In the genomic region with DNA sequence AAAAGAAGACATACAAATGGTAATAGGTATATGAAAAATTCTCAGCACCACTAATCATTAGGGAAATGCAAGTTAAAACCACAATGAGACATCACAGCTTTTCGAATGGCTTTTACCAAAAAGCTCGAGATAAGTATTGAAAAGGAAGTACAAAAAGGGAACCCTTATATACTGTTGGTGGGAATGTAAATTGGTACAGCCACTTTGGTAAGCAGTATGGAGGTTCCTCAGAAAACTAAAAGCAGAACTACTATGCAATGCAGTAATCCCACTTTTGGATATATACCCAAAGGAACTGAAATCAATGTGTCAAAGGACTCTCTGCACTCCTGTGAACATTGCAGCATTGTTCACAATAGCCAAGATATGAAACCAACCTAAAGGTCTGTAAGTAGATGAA, we compare ENCODE assay signal across 20 cellular contexts.
DNase-seq lines count a peak whose midpoint lies in the region; ATAC-seq and TF ChIP-seq lines count a peak whose summit lies in the region.
"Had no signal": no experiment of that assay in that cellular context is flagged by ENCODE, and none has a peak within 500 bp of the region (broad histone marks: within the 10 kb centered on the region; RNA-seq: fewer than 3 reads in every experiment).

No MANE protein-coding gene starts in this region.

- peak overlapping the region; percentile 93 for H2BK5ac ChIP-seq in mesendoderm (ENCODE audit: low read length)

- H3K4me2 ChIP-seq in Loucy (ENCODE audit: low read depth, low read length, poor library complexity, severe bottlenecking), result no peak overlapping the region
- H3K4me2 ChIP-seq in mesendoderm (ENCODE audit: low read length), result no peak overlapping the region

- H3K79me2 ChIP-seq in Loucy (ENCODE audit: insufficient read depth, low read length) (no peaks in the 10 kb centered on the region), mesendoderm (ENCODE audit: control insufficient read depth, insufficient read depth, low read length) (no peaks in the 10 kb centered on the region)

- H3K27me3 Mint-ChIP-seq in type B pancreatic cell, result no peaks in the 10 kb centered on the region

- H3K79me1 ChIP-seq in mesendoderm (ENCODE audit: low read length), result no peaks in the 10 kb centered on the region

- WGBS in mesendoderm (ENCODE audit: extremely low coverage, insufficient coverage, low lambda C conversion rate), result no CpG with 5 or more reads among the region's 2 CpGs

- H3K27me3 ChIP-seq in Loucy (ENCODE audit: insufficient read depth, low read length, poor library complexity, severe bottlenecking) (no peaks in the 10 kb centered on the region), SJCRH30 (no peaks in the 10 kb centered on the region), mesendoderm (ENCODE audit: insufficient read depth, low read length, poor library complexity) (no peaks in the 10 kb centered on the region)
- H3K27me3 ChIP-seq: cardiac muscle cell, gastrocnemius medialis, neutrophil had no signal

- peaks cover 5% of the 10 kb centered on the region for H3K9me3 Mint-ChIP-seq in type B pancreatic cell
- H3K9me3 Mint-ChIP-seq: activated T-helper 2 cell treated with anti-CD3 and anti-CD28 coated beads, Interferon-gamma antibody, Interleukin-2, Interleukin-4, amounts not matched to agents 10 μg/mL and 5 μg/mL and 100 μg/mL, durations not matched to agents 14 hours and 24 hours and 36 hours; CD8-positive, alpha-beta T cell; stimulated activated naive CD8-positive, alpha-beta T cell treated with anti-CD3 and anti-CD28 coated beads, Interleukin-15, Interleukin-2, amounts not matched to agents 100 ng/mL and 50 ng/mL, for 24 hours; T-helper 2 cell treated with Interferon-gamma antibody and Interleukin-4, amounts not matched to agents 5 μg/mL and 100 μg/mL, for 36 hours had no signal

- H3K9ac ChIP-seq in Loucy (ENCODE audit: low read depth, low read length, poor library complexity, severe bottlenecking), result no peak overlapping the region
- H3K9ac ChIP-seq in mesendoderm (ENCODE audit: low read length), result no peak overlapping the region

- TF ChIP-seq CTCF in Loucy (conservative IDR thresholded peaks at IDR 0.05; ENCODE audit: low read length), result no peak
- no peak for TF ChIP-seq CTCF in type B pancreatic cell (conservative IDR thresholded peaks at IDR 0.05)

- peak overlapping the region; percentile 87 for H2AK5ac ChIP-seq in mesendoderm (ENCODE audit: low read length)

- H2BK120ac ChIP-seq in mesendoderm (ENCODE audit: low read depth, low read length), result peak overlapping the region; percentile 13

- in situ Hi-C loops in ACHN (cut with HindIII; ENCODE audit: low pct_ligation_motif_present, low pct_unique_long_range_greater_than_20kb, low sequenced_read_pairs), result no loop called here

- H3K36me3 ChIP-seq in Loucy (ENCODE audit: insufficient read depth, low read length), result no peaks in the 10 kb centered on the region
- H3K36me3 ChIP-seq in SJCRH30, result no peaks in the 10 kb centered on the region
- H3K36me3 ChIP-seq in mesendoderm (ENCODE audit: control insufficient read depth, insufficient read depth, low read length), result no peaks in the 10 kb centered on the region
- H3K36me3 ChIP-seq: cardiac muscle cell, gastrocnemius medialis, neutrophil had no signal

- H3K4me3 Mint-ChIP-seq in type B pancreatic cell, result no peak overlapping the region
- H3K4me3 Mint-ChIP-seq: CD8-positive, alpha-beta T cell; stimulated activated naive CD8-positive, alpha-beta T cell treated with anti-CD3 and anti-CD28 coated beads, Interleukin-15, Interleukin-2, amounts not matched to agents 100 ng/mL and 50 ng/mL, for 24 hours; T-helper 2 cell treated with Interferon-gamma antibody and Interleukin-4, amounts not matched to agents 5 μg/mL and 100 μg/mL, for 36 hours had no signal

- no peak overlapping the region for H2BK15ac ChIP-seq in mesendoderm (replicated peaks; ENCODE audit: low read depth)

- peaks cover 4% of the 10 kb centered on the region for H3K4me1 Mint-ChIP-seq in type B pancreatic cell (ENCODE audit: unreplicated experiment)

- H3K4me3 ChIP-seq in Loucy (ENCODE audit: low read length, poor library complexity, severe bottlenecking) (no peak overlapping the region), SJCRH30 (no peak overlapping the region), mesendoderm (ENCODE audit: low read length) (no peak overlapping the region)
- H3K4me3 ChIP-seq: cardiac muscle cell, gastrocnemius medialis had no signal

- H3K18ac ChIP-seq in mesendoderm (ENCODE audit: low read length), result peak overlapping the region; percentile 16

- peak overlapping the region; percentile 73 for H3K56ac ChIP-seq in mesendoderm (ENCODE audit: low read length)

- no peak overlapping the region for H3K4ac ChIP-seq in mesendoderm (ENCODE audit: low read depth, low read length)

- no peaks in the 10 kb centered on the region for H3K9me2 ChIP-seq in Loucy (replicated peaks; ENCODE audit: low read depth, low read length)

- H4K8ac ChIP-seq in mesendoderm (ENCODE audit: low read depth, low read length), result no peak overlapping the region

- no peaks in the 10 kb centered on the region for H3K36me3 Mint-ChIP-seq in type B pancreatic cell
- H3K36me3 Mint-ChIP-seq: CD8-positive, alpha-beta T cell had no signal

- ATAC-seq in GM18511 (IDR thresholded peaks at IDR 0.05; ENCODE audit: unreplicated experiment), result peak; percentile 70
- ATAC-seq in HG03139 (IDR thresholded peaks at IDR 0.05; ENCODE audit: unreplicated experiment), result no peak
- ATAC-seq in HG02884 (IDR thresholded peaks at IDR 0.05; ENCODE audit: unreplicated experiment), result no peak
- ATAC-seq: CD8-positive, alpha-beta T cell; gastrocnemius medialis; left cardiac atrium had no signal

- peak overlapping the region; percentile 64 for H4K5ac ChIP-seq in mesendoderm (ENCODE audit: low read length)

- H3K27ac ChIP-seq in SJCRH30 (peak overlapping the region; percentile 81), mesendoderm (ENCODE audit: low read depth, low read length) (peak overlapping the region; percentile 9)
- H3K27ac ChIP-seq: cardiac muscle cell, gastrocnemius medialis, neutrophil had no signal

- H3K23ac ChIP-seq in mesendoderm (ENCODE audit: low read length), result no peak overlapping the region

- DNase-seq in SJCRH30, result no peak
- DNase-seq in mesendoderm, result no peak
- DNase-seq in type B pancreatic cell (ENCODE audit: extremely low spot score, unreplicated experiment), result no peak
- DNase-seq in ACHN, result no peak
- DNase-seq: activated CD4-positive, alpha-beta T cell treated with anti-CD3 and anti-CD28 coated beads for 1 hour; amniotic stem cell; CD8-positive, alpha-beta T cell; DMS79 treated with DMSO at 0.1 percent for 48 hours; gastrocnemius medialis; left cardiac atrium; Right ventricle myocardium superior had no signal

- no peaks in the 10 kb centered on the region for H3K9me3 ChIP-seq in Loucy (ENCODE audit: insufficient read depth, low read depth, low read length)
- H3K9me3 ChIP-seq in SJCRH30 (replicated peaks), result peaks cover 6% of the 10 kb centered on the region; the same call in 1 of the 2 replicates
- H3K9me3 ChIP-seq: gastrocnemius medialis, neutrophil had no signal

- peak overlapping the region; percentile 72 for H2AFZ ChIP-seq in Loucy (ENCODE audit: low read length)

- no peak overlapping the region for H3K27ac Mint-ChIP-seq in type B pancreatic cell
- H3K27ac Mint-ChIP-seq: activated T-helper 2 cell treated with anti-CD3 and anti-CD28 coated beads, Interferon-gamma antibody, Interleukin-2, Interleukin-4, amounts not matched to agents 10 μg/mL and 5 μg/mL and 100 μg/mL, durations not matched to agents 14 hours and 24 hours and 36 hours; CD8-positive, alpha-beta T cell; stimulated activated naive CD8-positive, alpha-beta T cell treated with anti-CD3 and anti-CD28 coated beads, Interleukin-15, Interleukin-2, amounts not matched to agents 100 ng/mL and 50 ng/mL, for 24 hours; T-helper 2 cell treated with Interferon-gamma antibody and Interleukin-4, amounts not matched to agents 5 μg/mL and 100 μg/mL, for 36 hours had no signal

- H3K4me1 ChIP-seq in Loucy (ENCODE audit: insufficient read depth, low read length, poor library complexity, severe bottlenecking) (no peaks in the 10 kb centered on the region), SJCRH30 (peaks cover 19% of the 10 kb centered on the region), mesendoderm (ENCODE audit: control insufficient read depth, low read depth, low read length) (peaks cover 6% of the 10 kb centered on the region)
- H3K4me1 ChIP-seq: gastrocnemius medialis had no signal

- H4K20me1 ChIP-seq in Loucy (ENCODE audit: insufficient read depth, low read length, poor library complexity, severe bottlenecking), result no peaks in the 10 kb centered on the region

- no peaks in the 10 kb centered on the region for H3F3A ChIP-seq in Loucy (ENCODE audit: low read depth)
